Comparison of ENCODE assay signal across 17 cellular contexts in genomic region chr22:32058656-32059280, GRCh38. TPM values are rescaled to one million over a fixed set of nuclear protein-coding genes. Genes with fewer than 3 reads are reported as not detected.
A peak's percentile ranks its signal among the peaks of the same experiment; 100 is the strongest.
DNase-seq lines count a peak whose midpoint lies in the region; ATAC-seq and TF ChIP-seq lines count a peak whose summit lies in the region.
"Had no signal": no experiment of that assay in that cellular context is flagged by ENCODE, and none has a peak within 500 bp of the region (broad histone marks: within the 10 kb centered on the region; RNA-seq: fewer than 3 reads in every experiment).

No MANE protein-coding gene starts in this region.

- no peak overlapping the region for H3K9ac ChIP-seq in trophoblast cell (ENCODE audit: low read length)

- H3K23ac ChIP-seq in trophoblast cell (ENCODE audit: low read length): no peak overlapping the region

- no peak overlapping the region for H3K4me3 ChIP-seq in brain microvascular endothelial cell (ENCODE audit: low read depth, low read length)
- H3K4me3 ChIP-seq in trophoblast cell (ENCODE audit: low read depth, low read length): no peak overlapping the region
- H3K4me3 ChIP-seq: dorsolateral prefrontal cortex, HAP-1, K562 had no signal

- no peak overlapping the region for H2BK120ac ChIP-seq in trophoblast cell (ENCODE audit: insufficient read depth, low read length, poor library complexity)

- no peak overlapping the region for H2AK5ac ChIP-seq in trophoblast cell (ENCODE audit: low read length)

- no peak overlapping the region for H3K18ac ChIP-seq in trophoblast cell (ENCODE audit: low read length)

- H3K14ac ChIP-seq in trophoblast cell (ENCODE audit: low read length): no peak overlapping the region

- no peaks in the 10 kb centered on the region for H3K9me3 ChIP-seq in trophoblast cell (ENCODE audit: insufficient read depth, low read depth, low read length)
- H3K9me3 ChIP-seq: HAP-1 had no signal

- WGBS in trophoblast cell (ENCODE audit: extremely low coverage, insufficient coverage, insufficient read length): no CpG with 5 or more reads among the region's 3 CpGs

- no peak overlapping the region for H2AFZ ChIP-seq in trophoblast cell (ENCODE audit: insufficient read depth, low read length, poor library complexity)

- intact Hi-C loops in left ventricle myocardium superior (cut with micrococcal nuclease): no loop called here

- DNase-seq in ELF-1 (ENCODE audit: low read depth, low spot score): peak; percentile 18
- DNase-seq in brain microvascular endothelial cell: peak; percentile 13
- DNase-seq in left ventricle myocardium superior: no peak
- DNase-seq in trophoblast cell: peak; percentile 6 to 66
- no peak for DNase-seq in OCI-M2 (lab: John Stamatoyannopoulos, UW; ENCODE audit: unreplicated experiment)
- DNase-seq in Ammon's horn (ENCODE audit: low spot score): no peak
- DNase-seq: activated CD8-positive, alpha-beta memory T cell treated with anti-CD3 and anti-CD28 coated beads for 24 hours; dorsolateral prefrontal cortex; NCI-H1092; NCI-H2171; nucleus accumbens had no signal

- ATAC-seq in left ventricle myocardium superior: peak; percentile 84
- ATAC-seq in esophagus mucosa: no peak
- ATAC-seq in HG02885 (IDR thresholded peaks at IDR 0.05; ENCODE audit: poor library complexity, unreplicated experiment): no peak
- ATAC-seq: K562 had no signal

- peaks cover 7 to 8% of the 10 kb centered on the region in 2 experiments for H3K4me1 ChIP-seq in trophoblast cell (ENCODE audit: control insufficient read depth in 1 of 2, insufficient read depth in 2 of 2, low read length in 2 of 2)
- H3K4me1 ChIP-seq: HAP-1 had no signal

- TF ChIP-seq CTCF in brain microvascular endothelial cell (IDR thresholded peaks at IDR 0.05; ENCODE audit: low read depth, low read length, missing control alignments): no peak

- H3K27ac ChIP-seq in brain microvascular endothelial cell (no peak overlapping the region), trophoblast cell (ENCODE audit: low read depth, low read length) (no peak overlapping the region)
- H3K27ac ChIP-seq: dorsolateral prefrontal cortex had no signal

- H3K79me2 ChIP-seq in trophoblast cell (ENCODE audit: control insufficient read depth, insufficient read depth, low read length, poor library complexity): no peaks in the 10 kb centered on the region

- no peak overlapping the region for H3K4ac ChIP-seq in trophoblast cell (ENCODE audit: low read depth, low read length)

- H4K91ac ChIP-seq in trophoblast cell (ENCODE audit: low read depth, low read length): no peak overlapping the region

- H3K79me1 ChIP-seq in trophoblast cell (ENCODE audit: low read length): no peaks in the 10 kb centered on the region

- no peak overlapping the region for H4K8ac ChIP-seq in trophoblast cell (ENCODE audit: low read depth, low read length)

- no peak overlapping the region for H2BK12ac ChIP-seq in trophoblast cell (ENCODE audit: low read length)

- no peak overlapping the region for H4K12ac ChIP-seq in trophoblast cell (ENCODE audit: low read depth, low read length)

- in situ Hi-C loops in brain microvascular endothelial cell (cut with HindIII; ENCODE audit: low pct_ligation_motif_present, low sequenced_read_pairs): no loop called here

- H3K27me3 ChIP-seq in brain microvascular endothelial cell (replicated peaks) (no peaks in the 10 kb centered on the region), trophoblast cell (ENCODE audit: insufficient read depth, low read length) (no peaks in the 10 kb centered on the region)
- H3K27me3 ChIP-seq: dorsolateral prefrontal cortex had no signal

- H3K4me2 ChIP-seq in trophoblast cell (ENCODE audit: low read length): no peak overlapping the region

- H3K36me3 ChIP-seq in brain microvascular endothelial cell (replicated peaks) (no peaks in the 10 kb centered on the region), trophoblast cell (ENCODE audit: control insufficient read depth in 1 of 2, insufficient read depth in 2 of 2, low read length in 2 of 2) (no peaks in the 10 kb centered on the region)
- H3K36me3 ChIP-seq: HAP-1 had no signal

- H2BK5ac ChIP-seq in trophoblast cell (ENCODE audit: low read depth, low read length, poor library complexity): no peak overlapping the region

RNA-seq across cellular contexts. Expression of gene SLC5A1, which starts 15.7 kb away (rescaled TPM):
- total RNA-seq in left ventricle myocardium superior (223 TPM), esophagus mucosa (8.1 TPM)
- polyA plus RNA-seq in trophoblast cell (2013): 0.03 TPM in 1 of 2 replicates, not detected in the other
- total RNA-seq: K562; OCI-LY7; T-helper 2 cell treated with Interferon-gamma antibody and Interleukin-4, amounts not matched to agents 100 ng/mL and 5 ng/mL, for 36 hours had no signal
- polyA plus RNA-seq: K562 had no signal

Comparison
In these comparisons a context has a peak if more than half of its experiments do, and no peak if none do; other contexts are left out.
1. DNase-seq: peak in ELF-1 (single experiment), brain microvascular endothelial cell (single experiment) and trophoblast cell (2 of 2); none in left ventricle myocardium superior (single experiment), OCI-M2 (single experiment) and Ammon's horn (single experiment).
2. RNA of gene SLC5A1, which starts 15.7 kb away (total RNA-seq): 223 TPM in left ventricle myocardium superior (single experiment); 8.1 TPM in esophagus mucosa (single experiment); every median in the first group is over 10 times any median in the second.